In genomic region chr20:63706852-63707557, GRCh38 we compare ENCODE assay signal across 8 cellular contexts. TPM values are rescaled to one million over a fixed set of nuclear protein-coding genes. Genes with fewer than 3 reads are reported as not detected.
A peak's percentile ranks its signal among the peaks of the same experiment; 100 is the strongest.
DNase-seq lines count a peak whose midpoint lies in the region; ATAC-seq, FAIRE-seq and TF ChIP-seq lines count a peak whose summit lies in the region.

No MANE protein-coding gene starts in this region.

- H3K36me3 ChIP-seq in HCT116 (ENCODE audit: control insufficient read depth in 1 of 2, insufficient read depth in 2 of 2, low read length in 2 of 2) (peaks cover 11 to 39% of the 10 kb centered on the region in 2 experiments), H1 (ENCODE audit: control insufficient read depth in 2 of 4, insufficient read depth in 4 of 4, low read length in 3 of 4) (peaks cover 3 to 26% (median 12%) of the 10 kb centered on the region in 4 experiments), mucosa of rectum (ENCODE audit: control insufficient read depth in 2 of 2, insufficient read depth in 2 of 2, low read length in 2 of 2) (peaks cover 23 to 42% of the 10 kb centered on the region in 2 donors)

- no peak overlapping the region for H3K56ac ChIP-seq in H1 (replicated peaks; ENCODE audit: insufficient read length, low read depth, low read length)

- no peak overlapping the region; the same call in 1 of the 2 replicates for H3K18ac ChIP-seq in H1 (ENCODE audit: extremely low read depth, low read length)

- no peak overlapping the region for H2AFZ ChIP-seq in HCT116 (ENCODE audit: low read depth, low read length, poor library complexity, severe bottlenecking)
- no peak overlapping the region for H2AFZ ChIP-seq in H1 (ENCODE audit: low read length)

- peaks cover 68% of the 10 kb centered on the region for H3K79me2 ChIP-seq in HCT116 (ENCODE audit: insufficient read depth, low read length)
- peaks cover 0 to 47% of the 10 kb centered on the region in 2 experiments; a peak in 3 of 4 replicates for H3K79me2 ChIP-seq in H1 (ENCODE audit: control insufficient read depth in 1 of 2, insufficient read depth in 2 of 2, low read length in 2 of 2)

- H3K9me3 ChIP-seq in HCT116 (ENCODE audit: control insufficient read depth in 1 of 2, insufficient read depth in 1 of 2, low read depth in 1 of 2, low read length in 2 of 2) (0 out of 4 replicates have a peak, but pooled peaks cover 0 to 3% of the 10 kb centered on the region in 2 experiments), H1 (ENCODE audit: insufficient read depth in 2 of 2, low read depth in 1 of 2, low read length in 1 of 2) (no peaks in the 10 kb centered on the region), mucosa of rectum (ENCODE audit: control insufficient read depth in 2 of 2, low read length in 2 of 2) (no peaks in the 10 kb centered on the region)

- peaks cover 42% of the 10 kb centered on the region for H3K36me3 Mint-ChIP-seq in activated CD4-positive, alpha-beta memory T cell treated with anti-CD3 and anti-CD28 coated beads for 36 hours

- H3K4me3 Mint-ChIP-seq in activated CD4-positive, alpha-beta memory T cell treated with anti-CD3 and anti-CD28 coated beads for 36 hours = peak overlapping the region; percentile 93

- TF ChIP-seq POLR2A in HCT116 (IDR thresholded peaks at IDR 0.05; ENCODE audit: borderline replicate concordance, extremely low read depth, insufficient read depth, insufficient read length) = no peak
- no peak for TF ChIP-seq POLR2A in H1 (IDR thresholded peaks at IDR 0.05; ENCODE audit: control extremely low read depth in 1 of 2, low read depth in 2 of 2, low read length in 2 of 2)

- peak overlapping the region; percentile 95 for H3K27ac ChIP-seq in HCT116 (ENCODE audit: low read depth, low read length)
- no peak overlapping the region for H3K27ac ChIP-seq in H1 (ENCODE audit: low read depth, low read length)
- peak overlapping the region; percentile 84 to 86 for H3K27ac ChIP-seq in mucosa of rectum (ENCODE audit: low read depth in 2 of 2, low read length in 2 of 2)
- peak overlapping the region; percentile 44 for H3K27ac ChIP-seq in temporal lobe (ENCODE audit: low read depth, low read length)

- H4K20me1 ChIP-seq in HCT116 (ENCODE audit: insufficient read depth) (no peaks in the 10 kb centered on the region), H1 (replicated peaks in 1 of 2; ENCODE audit: control insufficient read depth in 1 of 2, insufficient read depth in 2 of 2, low read length in 2 of 2) (peaks cover 8 to 16% of the 10 kb centered on the region in 2 experiments)

- H3K4me2 ChIP-seq in HCT116 (ENCODE audit: low read length) (peak overlapping the region; percentile 95), H1 (ENCODE audit: insufficient read depth in 1 of 2, low read depth in 2 of 2, low read length in 2 of 2) (peak overlapping the region; percentile 41 to 97)

- no peak for TF ChIP-seq EP300 in H1 (IDR thresholded peaks at IDR 0.05; ENCODE audit: borderline replicate concordance in 1 of 2, low read depth in 2 of 2, low read length in 2 of 2)

- POLR2A ChIA-PET in HCT116 (lab: Charles Lee) = interaction anchor here (1.1 to 2.2 kb wide), 4 partner anchors 8 to 159 kb away, joined by 4 to 15 read pairs (median 6); partner anchors contain the start of genes LIME1 and TPD52L2
- POLR2A ChIA-PET in activated CD4-positive, alpha-beta memory T cell treated with anti-CD3 and anti-CD28 coated beads for 36 hours (lab: Charles Lee) = interaction anchor here (0.6 to 3.5 kb wide), 13 partner anchors 8 to 252 kb away, joined by 3 to 30 read pairs (median 4); partner anchors contain the start of genes LIME1, SLC2A4RG and TPD52L2
- POLR2A ChIA-PET in H1 (lab: Charles Lee; ENCODE audit: partially characterized antibody) = interaction anchor here (1.0 to 4.7 kb wide), 14 partner anchors 10 to 158 kb away, joined by 3 to 49 read pairs (median 5); partner anchors contain the start of genes LIME1, SLC2A4RG, STMN3 and TNFRSF6B

- no peak for DNase-seq in HCT116 (ENCODE audit: low read depth, low spot score)
- DNase-seq in NCI-H128 (lab: John Stamatoyannopoulos, UW; ENCODE audit: unreplicated experiment) = peak; percentile 7
- peak; percentile 80 for DNase-seq in activated CD4-positive, alpha-beta memory T cell treated with anti-CD3 and anti-CD28 coated beads for 36 hours
- peak in 1 of 2 experiments; percentile 67 for DNase-seq in H1 (ENCODE audit: low read depth in 1 of 2, low spot score in 2 of 2)

- peak in 2 of 3 experiments; percentile 50 to 51; a peak in 3 of 6 replicates for TF ChIP-seq CTCF in HCT116 (IDR thresholded peaks at IDR 0.05 in 2 of 3, conservative IDR thresholded peaks at IDR 0.05 in 1 of 3; ENCODE audit: borderline replicate concordance in 1 of 3, insufficient read depth in 1 of 3, low read depth in 2 of 3, low read length in 2 of 3)
- TF ChIP-seq CTCF in H1 (IDR thresholded peaks at IDR 0.05; ENCODE audit: control extremely low read depth in 1 of 3, insufficient read depth in 1 of 3, low read depth in 1 of 3, low read length in 3 of 3) = peak; percentile 46 to 72 (median 69)

- BruUV-seq in HCT116 (replicated peaks; lab: Mats Ljungman, UMichigan) = no TSS peak

- no peak overlapping the region for H3K14ac ChIP-seq in H1 (ENCODE audit: insufficient read length)

- no peak overlapping the region for H3K4ac ChIP-seq in H1 (replicated peaks; ENCODE audit: insufficient read length, low read depth, low read length)

- no peak overlapping the region for H2BK120ac ChIP-seq in H1 (replicated peaks; ENCODE audit: low read depth, low read length)

- H3K9me3 Mint-ChIP-seq in activated CD4-positive, alpha-beta memory T cell treated with anti-CD3 and anti-CD28 coated beads for 36 hours = peaks cover under 1% of the 10 kb centered on the region

- no peaks in the 10 kb centered on the region for H3K27me3 ChIP-seq in HCT116 (ENCODE audit: insufficient read depth, low read length)
- no peaks in the 10 kb centered on the region for H3K27me3 ChIP-seq in H1 (replicated peaks in 1 of 4; ENCODE audit: control insufficient read depth in 3 of 4, extremely low read depth in 1 of 4, insufficient read depth in 3 of 4, low read length in 3 of 4)
- H3K27me3 ChIP-seq in mucosa of rectum (ENCODE audit: control insufficient read depth in 2 of 2, insufficient read depth in 2 of 2, low read length in 2 of 2) = no peaks in the 10 kb centered on the region

- no peak overlapping the region for H2BK12ac ChIP-seq in H1 (ENCODE audit: low read depth, low read length)

- H3K4me3 ChIP-seq in GM08714 (ENCODE audit: low read length) = peak overlapping the region; percentile 92
- peak overlapping the region; percentile 85 to 96 for H3K4me3 ChIP-seq in HCT116 (replicated peaks in 1 of 2; ENCODE audit: low read depth in 1 of 2, low read length in 2 of 2)
- peak overlapping the region; percentile 46 to 88 (median 74) for H3K4me3 ChIP-seq in H1 (ENCODE audit: extremely low read depth in 1 of 4, insufficient read depth in 2 of 4, low read depth in 3 of 4, low read length in 4 of 4)
- peak overlapping the region; percentile 80 to 81 for H3K4me3 ChIP-seq in mucosa of rectum (ENCODE audit: low read length in 2 of 2)

- H3K27me3 Mint-ChIP-seq in activated CD4-positive, alpha-beta memory T cell treated with anti-CD3 and anti-CD28 coated beads for 36 hours = no peaks in the 10 kb centered on the region

- H3K4me1 ChIP-seq in HCT116 (ENCODE audit: control insufficient read depth in 1 of 2, insufficient read depth in 2 of 2, low read length in 2 of 2) (peaks cover 13 to 31% of the 10 kb centered on the region in 2 experiments), H1 (replicated peaks in 1 of 4; ENCODE audit: control insufficient read depth in 3 of 4, insufficient read depth in 4 of 4, low read length in 3 of 4) (peaks cover 0 to 11% (median 6%) of the 10 kb centered on the region in 4 experiments; a peak in 5 of 7 replicates), mucosa of rectum (ENCODE audit: control insufficient read depth in 2 of 2, insufficient read depth in 2 of 2, low read length in 2 of 2) (peaks cover 21 to 23% of the 10 kb centered on the region in 2 donors)

- intact Hi-C loops in HCT116 (cut with micrococcal nuclease) = loop anchor here (1.0 to 10.0 kb wide), 3 partner anchors 157 to 348 kb away; no protein-coding TSS in a partner anchor
- intact Hi-C loops in activated CD4-positive, alpha-beta memory T cell treated with anti-CD3 and anti-CD28 coated beads for 36 hours (cut with micrococcal nuclease) = loop anchor here (1.0 to 2.0 kb wide), 6 partner anchors 30 to 249 kb away; partner anchors contain the start of genes LIME1, TPD52L2 and UCKL1

- H3K27ac Mint-ChIP-seq in activated CD4-positive, alpha-beta memory T cell treated with anti-CD3 and anti-CD28 coated beads for 36 hours = peak overlapping the region; percentile 94

- H3K23me2 ChIP-seq in H1 (ENCODE audit: low read depth, low read length) = peaks cover 5% of the 10 kb centered on the region; the same call in 1 of the 2 replicates

- CTCF ChIA-PET in HCT116 (lab: Charles Lee) = interaction anchor here (1.0 to 1.7 kb wide), 6 partner anchors 8 to 274 kb away, joined by 3 to 9 read pairs (median 4); partner anchors contain the start of genes PRPF6 and TPD52L2
- CTCF ChIA-PET in activated CD4-positive, alpha-beta memory T cell treated with anti-CD3 and anti-CD28 coated beads for 36 hours (lab: Charles Lee) = interaction anchor here (1.0 to 3.6 kb wide), 19 partner anchors 8 to 273 kb away, joined by 3 to 36 read pairs (median 5); partner anchors contain the start of genes LIME1, PTK6, SLC2A4RG and TPD52L2
- CTCF ChIA-PET in H1 (lab: Charles Lee; ENCODE audit: partially characterized antibody) = interaction anchor here (0.6 to 2.2 kb wide), 12 partner anchors 8 to 1466 kb away, joined by 3 to 9 read pairs (median 3); partner anchors contain the start of genes LIME1, TNFRSF6B and TPD52L2

- H4K91ac ChIP-seq in H1 (replicated peaks; ENCODE audit: insufficient read length, low read length) = peak overlapping the region; percentile 30

- H2AK5ac ChIP-seq in H1 (ENCODE audit: low read depth, low read length) = no peak overlapping the region

- peaks cover 39% of the 10 kb centered on the region for H3K4me1 Mint-ChIP-seq in activated CD4-positive, alpha-beta memory T cell treated with anti-CD3 and anti-CD28 coated beads for 36 hours (ENCODE audit: low read depth)

- TF ChIP-seq RAD21 in HCT116 (IDR thresholded peaks at IDR 0.05; ENCODE audit: low read depth) (no peak), H1 (IDR thresholded peaks at IDR 0.05 in 1 of 2, conservative IDR thresholded peaks at IDR 0.05 in 1 of 2; ENCODE audit: low read depth in 2 of 2, low read length in 2 of 2) (peak; percentile 68 to 73)

- H3K79me1 ChIP-seq in H1 (ENCODE audit: low read depth, low read length) = peaks cover 10% of the 10 kb centered on the region; the same call in 1 of the 2 replicates

- no peak overlapping the region for H2BK15ac ChIP-seq in H1 (ENCODE audit: low read length)

- no peak overlapping the region for H3K23ac ChIP-seq in H1 (ENCODE audit: insufficient read length)

- H4K8ac ChIP-seq in H1 (ENCODE audit: extremely low read depth, insufficient read depth, low read length) = peak overlapping the region; percentile 80

- ATAC-seq in HCT116 (peak; percentile 53), HG02973 (IDR thresholded peaks at IDR 0.05; ENCODE audit: unreplicated experiment) (no peak)

- 22% methylated on average over 39 of the region's 56 CpGs; no CpG with 5 or more reads in 1 of the 2 experiments for WGBS in H1 (ENCODE audit: extremely low coverage in 1 of 2, insufficient coverage in 1 of 2, insufficient read length in 1 of 2, insufficient replicate concordance in 2 of 2, low coverage in 1 of 2, low lambda C conversion rate in 2 of 2, missing lambda C conversion rate in 1 of 2), 2 experiments

- no peak overlapping the region for H4K5ac ChIP-seq in H1 (ENCODE audit: insufficient read length, low read depth, low read length)

- no peak for FAIRE-seq in H1 (lab: Jason Lieb, UNC)

- RAD21 ChIA-PET in HCT116 (lab: Charles Lee; ENCODE audit: low non-redundant PET in 1 of 2, low total read pairs in 2 of 2, uncharacterized antibody in 2 of 2, unreplicated experiment in 2 of 2) = interaction anchor here in 1 of 2 experiments (1.0 kb wide), 1 partner anchor 158 kb away, joined by 4 read pairs; the partner anchor contains the start of gene TPD52L2

- no peak overlapping the region; the same call in 1 of the 2 replicates for H2BK5ac ChIP-seq in H1 (ENCODE audit: low read depth, low read length)

- no peaks in the 10 kb centered on the region for H3K9me2 ChIP-seq in HCT116 (ENCODE audit: insufficient read depth)

- H2BK20ac ChIP-seq in H1 (ENCODE audit: low read length) = no peak overlapping the region

- H3K9ac ChIP-seq in HCT116 (ENCODE audit: low read length) (peak overlapping the region; percentile 96), H1 (replicated peaks in 1 of 4; ENCODE audit: extremely low read depth in 1 of 4, low read depth in 3 of 4, low read length in 3 of 4) (peak overlapping the region; percentile 6 to 80 (median 45); a peak in 4 of 7 replicates), mucosa of rectum (ENCODE audit: low read depth in 1 of 2, low read length in 2 of 2) (peak overlapping the region; percentile 74 to 89)

RNA-seq across cellular contexts. Expression of gene ARFRP1, which starts 0.8 kb away (rescaled TPM):
- total RNA-seq in HCT116 (2021; ENCODE audit: unreplicated experiment) (53.7 TPM), temporal lobe (18.7 TPM)
- polyA plus RNA-seq in HCT116 (2012) = 36.3 and 39.8 TPM in 2 replicates
- 10 to 100 TPM; 54.6 to 58.4 TPM for total RNA-seq in activated CD4-positive, alpha-beta memory T cell treated with anti-CD3 and anti-CD28 coated beads for 36 hours
- total RNA-seq in H1 (2021; fragmentation: NEBNext Ultra II Directional; extraction: Animal tissue kit (Norgen Biotek cat#: 25700)) = 21.9 and 22.9 TPM in 2 replicates
- 12.9 and 19.4 TPM in 2 replicates for polyA plus RNA-seq in H1 (2011; rRNA removed)
- 23.2 TPM for polyA plus RNA-seq in H1 (2011; cell fraction: cytosol; rRNA removed)
- polyA plus RNA-seq in H1 (2011; cell fraction: nucleus; rRNA removed) = 32.0 TPM
- 12.3 to 20.2 TPM (median 18.9 TPM) in 4 replicates for polyA plus RNA-seq in H1 (2012, experiment 1 of 2)
- 9.1 TPM for polyA plus RNA-seq in H1 (2012, experiment 2 of 2)
- 7.5 TPM for polyA plus RNA-seq in H1 (2013, experiment 1 of 2)
- 7.8 TPM for polyA plus RNA-seq in H1 (2013, experiment 2 of 2)
- 12.9 and 15.4 TPM in 2 replicates for polyA minus RNA-seq in H1 (2011; rRNA and poly(A)+ RNA removed)
- 10.6 TPM for polyA minus RNA-seq in H1 (2011; cell fraction: cytosol; rRNA and poly(A)+ RNA removed)
- 34.7 TPM for polyA minus RNA-seq in H1 (2011; cell fraction: nucleus; rRNA and poly(A)+ RNA removed)

RNA-seq across cellular contexts. Expression of gene ZGPAT, which starts 0.8 kb away (rescaled TPM):
- total RNA-seq in HCT116 (2021; ENCODE audit: unreplicated experiment) = 30.6 TPM
- 18.5 and 21.0 TPM in 2 replicates for polyA plus RNA-seq in HCT116 (2012)
- 10 to 100 TPM; 28.7 to 29.9 TPM for total RNA-seq in activated CD4-positive, alpha-beta memory T cell treated with anti-CD3 and anti-CD28 coated beads for 36 hours
- 21.4 and 24.9 TPM in 2 replicates for total RNA-seq in H1 (2021; fragmentation: NEBNext Ultra II Directional; extraction: Animal tissue kit (Norgen Biotek cat#: 25700))
- 14.5 and 21.5 TPM in 2 replicates for polyA plus RNA-seq in H1 (2011; rRNA removed)
- polyA plus RNA-seq in H1 (2011; cell fraction: cytosol; rRNA removed) = 26.6 TPM
- polyA plus RNA-seq in H1 (2011; cell fraction: nucleus; rRNA removed) = 43.9 TPM
- 18.6 to 26.7 TPM (median 25.5 TPM) in 4 replicates for polyA plus RNA-seq in H1 (2012, experiment 1 of 2)
- polyA plus RNA-seq in H1 (2012, experiment 2 of 2) = 13.2 TPM
- polyA plus RNA-seq in H1 (2013, experiment 1 of 2) = 10.7 TPM
- 11.2 TPM for polyA plus RNA-seq in H1 (2013, experiment 2 of 2)
- polyA minus RNA-seq in H1 (2011; rRNA and poly(A)+ RNA removed) = 7.0 and 8.0 TPM in 2 replicates
- 13.4 TPM for polyA minus RNA-seq in H1 (2011; cell fraction: cytosol; rRNA and poly(A)+ RNA removed)
- polyA minus RNA-seq in H1 (2011; cell fraction: nucleus; rRNA and poly(A)+ RNA removed) = 11.9 TPM
- 7.6 TPM for total RNA-seq in temporal lobe

RNA-seq across cellular contexts. Expression of gene TNFRSF6B, which starts 10.6 kb away (rescaled TPM):
- 147 TPM for total RNA-seq in HCT116 (2021; ENCODE audit: unreplicated experiment)
- polyA plus RNA-seq in HCT116 (2012) = 342 and 380 TPM in 2 replicates
- not detected for total RNA-seq in activated CD4-positive, alpha-beta memory T cell treated with anti-CD3 and anti-CD28 coated beads for 36 hours
- total RNA-seq in H1 (2021; fragmentation: NEBNext Ultra II Directional; extraction: Animal tissue kit (Norgen Biotek cat#: 25700)) = not detected in 2 replicates
- 3.1 and 5.4 TPM in 2 replicates for polyA plus RNA-seq in H1 (2011; rRNA removed)
- 2.5 TPM for polyA plus RNA-seq in H1 (2011; cell fraction: cytosol; rRNA removed)
- 16.8 TPM for polyA plus RNA-seq in H1 (2011; cell fraction: nucleus; rRNA removed)
- polyA plus RNA-seq in H1 (2012, experiment 1 of 2) = 0.27 to 1.6 TPM (median 0.43 TPM) in 3 of 4 replicates, not detected in the other
- polyA plus RNA-seq in H1 (2012, experiment 2 of 2) = 0.39 TPM
- polyA plus RNA-seq in H1 (2013, experiment 1 of 2) = 0.75 TPM
- polyA plus RNA-seq in H1 (2013, experiment 2 of 2) = 0.96 TPM
- polyA minus RNA-seq in H1 (2011; rRNA and poly(A)+ RNA removed) = not detected in 2 replicates
- not detected for polyA minus RNA-seq in H1 (2011; cell fraction: cytosol; rRNA and poly(A)+ RNA removed)
- polyA minus RNA-seq in H1 (2011; cell fraction: nucleus; rRNA and poly(A)+ RNA removed) = 1.1 TPM
- total RNA-seq in temporal lobe = 0.49 TPM

RNA-seq across cellular contexts. Expression of gene LIME1, which starts 29.5 kb away (rescaled TPM):
- total RNA-seq in HCT116 (2021; ENCODE audit: unreplicated experiment) (27.4 TPM), temporal lobe (2.7 TPM)
- polyA plus RNA-seq in HCT116 (2012) = 20.3 and 24.1 TPM in 2 replicates
- 10 to 100 TPM; 14.7 to 17.6 TPM for total RNA-seq in activated CD4-positive, alpha-beta memory T cell treated with anti-CD3 and anti-CD28 coated beads for 36 hours
- total RNA-seq in H1 (2021; fragmentation: NEBNext Ultra II Directional; extraction: Animal tissue kit (Norgen Biotek cat#: 25700)) = 3.3 and 4.5 TPM in 2 replicates
- polyA plus RNA-seq in H1 (2011; rRNA removed) = 5.9 and 9.5 TPM in 2 replicates
- polyA plus RNA-seq in H1 (2011; cell fraction: cytosol; rRNA removed) = 4.9 TPM
- 19.4 TPM for polyA plus RNA-seq in H1 (2011; cell fraction: nucleus; rRNA removed)
- polyA plus RNA-seq in H1 (2012, experiment 1 of 2) = 2.2 to 3.8 TPM (median 2.7 TPM) in 4 replicates
- 3.0 TPM for polyA plus RNA-seq in H1 (2012, experiment 2 of 2)
- polyA plus RNA-seq in H1 (2013, experiment 1 of 2) = 1.8 TPM
- polyA plus RNA-seq in H1 (2013, experiment 2 of 2) = 1.7 TPM
- polyA minus RNA-seq in H1 (2011; rRNA and poly(A)+ RNA removed) = 0.28 and 0.37 TPM in 2 replicates
- 4.0 TPM for polyA minus RNA-seq in H1 (2011; cell fraction: cytosol; rRNA and poly(A)+ RNA removed)
- polyA minus RNA-seq in H1 (2011; cell fraction: nucleus; rRNA and poly(A)+ RNA removed) = 5.9 TPM

RNA-seq across cellular contexts. Expression of gene SLC2A4RG, which starts 32.6 kb away (rescaled TPM):
- total RNA-seq in HCT116 (2021; ENCODE audit: unreplicated experiment) = 121 TPM
- 69.7 and 77.1 TPM in 2 replicates for polyA plus RNA-seq in HCT116 (2012)
- total RNA-seq in activated CD4-positive, alpha-beta memory T cell treated with anti-CD3 and anti-CD28 coated beads for 36 hours = 10 to 100 TPM; 58.9 to 59.0 TPM
- total RNA-seq in H1 (2021; fragmentation: NEBNext Ultra II Directional; extraction: Animal tissue kit (Norgen Biotek cat#: 25700)) = 25.0 and 29.1 TPM in 2 replicates
- 15.9 and 32.9 TPM in 2 replicates for polyA plus RNA-seq in H1 (2011; rRNA removed)
- 25.5 TPM for polyA plus RNA-seq in H1 (2011; cell fraction: cytosol; rRNA removed)
- 164 TPM for polyA plus RNA-seq in H1 (2011; cell fraction: nucleus; rRNA removed)
- polyA plus RNA-seq in H1 (2012, experiment 1 of 2) = 12.2 to 32.2 TPM (median 25.5 TPM) in 4 replicates
- polyA plus RNA-seq in H1 (2012, experiment 2 of 2) = 12.8 TPM
- polyA plus RNA-seq in H1 (2013, experiment 1 of 2) = 33.5 TPM
- 30.8 TPM for polyA plus RNA-seq in H1 (2013, experiment 2 of 2)
- 2.3 and 2.8 TPM in 2 replicates for polyA minus RNA-seq in H1 (2011; rRNA and poly(A)+ RNA removed)
- 14.1 TPM for polyA minus RNA-seq in H1 (2011; cell fraction: cytosol; rRNA and poly(A)+ RNA removed)
- 22.7 TPM for polyA minus RNA-seq in H1 (2011; cell fraction: nucleus; rRNA and poly(A)+ RNA removed)
- 2.5 TPM for total RNA-seq in temporal lobe

Comparison
In these comparisons a context has a peak if more than half of its experiments do, and no peak if none do; other contexts are left out.
1. H3K9ac ChIP-seq: peak in every context shown above with its lines; median percentile 96 in HCT116; 82 in mucosa of rectum; 45 in H1.
2. RNA of gene TNFRSF6B, which starts 10.6 kb away (total RNA-seq): 147 TPM in HCT116 (single experiment); 0.49 TPM in temporal lobe (single experiment), not detected in activated CD4-positive, alpha-beta memory T cell treated with anti-CD3 and anti-CD28 coated beads for 36 hours and not detected in H1; every median in the first group is over 10 times any median in the second.
3. Peak in every context shown above with its lines, with median percentiles within 50 percentile points of each other: H3K4me3 ChIP-seq.